Comparison of ENCODE assay signal across 9 cellular contexts in the genomic region with DNA sequence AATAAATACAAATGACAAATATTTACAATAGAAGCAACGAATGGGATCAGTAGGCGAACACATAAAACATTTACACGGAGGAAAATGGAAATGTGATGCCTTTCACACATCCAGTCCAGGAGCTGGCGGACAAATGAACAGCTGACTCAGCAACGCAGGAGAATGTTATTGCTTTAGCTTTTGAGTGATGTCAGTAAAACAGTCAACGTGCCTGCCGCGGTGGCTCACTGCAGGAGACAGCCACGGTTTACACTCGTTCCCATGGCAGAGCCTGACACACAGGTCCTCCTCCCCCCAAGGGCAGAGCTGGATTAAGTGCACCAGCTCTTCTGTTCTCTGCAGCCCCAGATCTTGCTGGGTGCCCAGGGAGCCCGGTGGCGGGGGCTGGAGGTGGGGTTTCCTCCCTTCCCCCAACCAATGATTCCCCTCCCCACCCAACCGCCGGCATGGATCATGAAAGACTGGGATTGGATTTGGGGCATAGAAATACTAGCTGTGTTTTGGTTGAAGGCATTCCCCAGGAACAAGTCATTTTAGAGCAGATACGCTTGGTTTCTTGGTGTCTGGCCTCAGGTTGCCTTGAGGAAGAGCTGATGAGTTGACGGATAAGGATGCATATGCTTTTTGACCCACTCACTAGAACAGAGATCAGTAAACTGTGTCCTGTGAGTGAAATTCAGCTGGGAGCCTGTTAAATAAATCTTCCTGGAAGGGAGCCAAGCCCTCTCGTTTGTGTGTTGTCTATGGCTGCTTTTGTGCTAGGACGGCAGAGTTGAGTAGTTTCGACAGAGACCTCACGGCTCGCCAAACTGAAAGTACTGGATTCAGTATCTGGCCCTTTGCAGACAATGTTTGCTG. TPM values are rescaled to one million over a fixed set of nuclear protein-coding genes. Genes with fewer than 3 reads are reported as not detected.
DNase-seq lines count a peak whose midpoint lies in the region; ATAC-seq, FAIRE-seq and TF ChIP-seq lines count a peak whose summit lies in the region.
"Had no signal": no experiment of that assay in that cellular context is flagged by ENCODE, and none has a peak within 500 bp of the region (broad histone marks: within the 10 kb centered on the region; RNA-seq: fewer than 3 reads in every experiment).

No MANE protein-coding gene starts in this region.

- BruUV-seq in OCI-LY7 (replicated peaks; lab: Mats Ljungman, UMichigan), result no TSS peak

- no peaks in the 10 kb centered on the region for H3K23me2 ChIP-seq in H1 (ENCODE audit: low read depth, low read length)

- no peak for TF ChIP-seq EP300 in H1 (IDR thresholded peaks at IDR 0.05; ENCODE audit: borderline replicate concordance in 1 of 2, low read depth in 2 of 2, low read length in 2 of 2)

- H2BK15ac ChIP-seq in H1 (ENCODE audit: low read length), result no peak overlapping the region

- no peaks in the 10 kb centered on the region for H3K27me3 ChIP-seq in BLaER1 treated with 17β-estradiol and CSF1 and Interleukin-3, amounts not matched to agents 10 nM and 100 nM
- H3K27me3 ChIP-seq in H1 (replicated peaks in 1 of 4; ENCODE audit: control insufficient read depth in 3 of 4, extremely low read depth in 1 of 4, insufficient read depth in 3 of 4, low read length in 3 of 4) (no peaks in the 10 kb centered on the region), upper lobe of right lung (no peaks in the 10 kb centered on the region)

- peak overlapping the region; percentile 92 to 96 (median 96) for H3K27ac Mint-ChIP-seq in nephron

- no peak overlapping the region for H3K4ac ChIP-seq in H1 (replicated peaks; ENCODE audit: insufficient read length, low read depth, low read length)

- no peak overlapping the region for H3K56ac ChIP-seq in H1 (replicated peaks; ENCODE audit: insufficient read length, low read depth, low read length)

- no peaks in the 10 kb centered on the region for H3K9me3 Mint-ChIP-seq in nephron

- WGBS in H1 (ENCODE audit: extremely low coverage in 1 of 2, insufficient coverage in 1 of 2, insufficient read length in 1 of 2, insufficient replicate concordance in 2 of 2, low coverage in 1 of 2, low lambda C conversion rate in 2 of 2, missing lambda C conversion rate in 1 of 2), 2 experiments, result 73% methylated on average over 21 of the region's 21 CpGs; no CpG with 5 or more reads in 1 of the 2 experiments

- intact Hi-C loops in upper lobe of right lung (cut with DNase I) (no loop called here), OCI-LY7 (cut with micrococcal nuclease; ENCODE audit: unreplicated experiment) (no loop called here)

- H3K14ac ChIP-seq in H1 (ENCODE audit: insufficient read length), result no peak overlapping the region

- H3K79me1 ChIP-seq in H1 (ENCODE audit: low read depth, low read length), result no peaks in the 10 kb centered on the region; the same call in 1 of the 2 replicates

- H3K9me2 ChIP-seq in OCI-LY7 (ENCODE audit: insufficient read depth, low read length), result no peaks in the 10 kb centered on the region

- H4K20me1 ChIP-seq in BLaER1 treated with 17β-estradiol and CSF1 and Interleukin-3, amounts not matched to agents 10 nM and 100 nM, result peaks cover 0 to 50% (median 24%) of the 10 kb centered on the region in 11 experiments; a peak in 11 of 22 replicates
- peaks cover 4 to 10% of the 10 kb centered on the region in 2 experiments for H4K20me1 ChIP-seq in H1 (replicated peaks in 1 of 2; ENCODE audit: control insufficient read depth in 1 of 2, insufficient read depth in 2 of 2, low read length in 2 of 2)
- H4K20me1 ChIP-seq in OCI-LY7 (ENCODE audit: insufficient read depth, low read length), result no peaks in the 10 kb centered on the region

- TF ChIP-seq RAD21 in H1 (IDR thresholded peaks at IDR 0.05 in 1 of 2, conservative IDR thresholded peaks at IDR 0.05 in 1 of 2; ENCODE audit: low read depth in 2 of 2, low read length in 2 of 2), result no peak

- DNase-seq in NCI-H187 treated with DMSO at 0.1 percent for 48 hours (lab: John Stamatoyannopoulos, UW) (peak; percentile 42), H1 (ENCODE audit: low read depth in 1 of 2, low spot score in 2 of 2) (no peak), upper lobe of right lung (no peak), OCI-LY7 (ENCODE audit: low spot score) (no peak)

- H3K4me3 ChIP-seq in BLaER1 treated with 17β-estradiol and CSF1 and Interleukin-3, amounts not matched to agents 10 nM and 100 nM, result peak overlapping the region in 6 of 10 experiments; percentile 10 to 42 (median 24); a peak in 6 of 20 replicates
- H3K4me3 ChIP-seq in H1 (ENCODE audit: extremely low read depth in 1 of 4, insufficient read depth in 2 of 4, low read depth in 3 of 4, low read length in 4 of 4), result no peak overlapping the region
- no peak overlapping the region for H3K4me3 ChIP-seq in upper lobe of right lung
- H3K4me3 ChIP-seq in OCI-LY7 (ENCODE audit: low read depth, low read length, poor library complexity, severe bottlenecking), result no peak overlapping the region

- peak overlapping the region in 9 of 11 experiments; percentile 7 to 64 (median 45); a peak in 15 of 22 replicates for H3K27ac ChIP-seq in BLaER1 treated with 17β-estradiol and CSF1 and Interleukin-3, amounts not matched to agents 10 nM and 100 nM
- H3K27ac ChIP-seq in H1 (ENCODE audit: low read depth, low read length), result peak overlapping the region; percentile 43; the same call in 1 of the 2 replicates
- H3K27ac ChIP-seq in upper lobe of right lung, result no peak overlapping the region
- no peak overlapping the region for H3K27ac ChIP-seq in OCI-LY7 (ENCODE audit: low read depth, low read length, poor library complexity, severe bottlenecking)
- H3K27ac ChIP-seq: neutrophil had no signal

- peaks cover 4% of the 10 kb centered on the region for H3K27me3 Mint-ChIP-seq in nephron (ENCODE audit: low read depth)

- no peak for ATAC-seq in GM18498 (IDR thresholded peaks at IDR 0.05; ENCODE audit: unreplicated experiment)
- no peak for ATAC-seq in GM19397 (IDR thresholded peaks at IDR 0.05; ENCODE audit: unreplicated experiment)
- no peak for ATAC-seq in upper lobe of right lung

- FAIRE-seq in H1 (lab: Jason Lieb, UNC), result no peak

- H4K8ac ChIP-seq in H1 (ENCODE audit: extremely low read depth, insufficient read depth, low read length), result no peak overlapping the region

- no peak overlapping the region for H3K18ac ChIP-seq in H1 (ENCODE audit: extremely low read depth, low read length)

- H4K91ac ChIP-seq in H1 (replicated peaks; ENCODE audit: insufficient read length, low read length), result no peak overlapping the region

- H3K4me3 Mint-ChIP-seq in nephron, result peak overlapping the region; percentile 44 to 59 (median 47)

- TF ChIP-seq POLR2A in H1 (IDR thresholded peaks at IDR 0.05; ENCODE audit: control extremely low read depth in 1 of 2, low read depth in 2 of 2, low read length in 2 of 2), result peak; percentile 58 to 65

- H3K4me2 ChIP-seq in BLaER1 treated with 17β-estradiol and CSF1 and Interleukin-3, amounts not matched to agents 10 nM and 100 nM, result peak overlapping the region; percentile 68 to 94 (median 79)
- H3K4me2 ChIP-seq in H1 (ENCODE audit: insufficient read depth in 1 of 2, low read depth in 2 of 2, low read length in 2 of 2), result 0 out of 4 replicates have a peak overlapping the region, but pooled peaks of 1 of the 2 experiments have one; percentile 8
- no peak overlapping the region for H3K4me2 ChIP-seq in OCI-LY7 (ENCODE audit: low read length)

- peaks cover 8% of the 10 kb centered on the region for H3K36me3 Mint-ChIP-seq in nephron (ENCODE audit: low read depth)

- H2BK5ac ChIP-seq in H1 (ENCODE audit: low read depth, low read length), result no peak overlapping the region

- H3K4me1 Mint-ChIP-seq in nephron, result peaks cover 97% of the 10 kb centered on the region

- TF ChIP-seq CTCF in H1 (IDR thresholded peaks at IDR 0.05; ENCODE audit: control extremely low read depth in 1 of 3, insufficient read depth in 1 of 3, low read depth in 1 of 3, low read length in 3 of 3) (no peak), nephron (IDR thresholded peaks at IDR 0.05; ENCODE audit: unreplicated experiment in 3 of 3) (no peak), upper lobe of right lung (IDR thresholded peaks at IDR 0.05) (no peak), OCI-LY7 (conservative IDR thresholded peaks at IDR 0.05; ENCODE audit: low read length) (no peak)

- H2AFZ ChIP-seq in H1 (ENCODE audit: low read length), result no peak overlapping the region
- H2AFZ ChIP-seq in OCI-LY7 (ENCODE audit: low read length), result no peak overlapping the region

- no peak overlapping the region for H3K23ac ChIP-seq in H1 (ENCODE audit: insufficient read length)

- POLR2A ChIA-PET in H1 (lab: Charles Lee; ENCODE audit: partially characterized antibody), result interaction anchor here (0.6 to 14.8 kb wide), 11 partner anchors 12 to 648 kb away, joined by 3 to 536 read pairs (median 4); a partner anchor contains a TSS
- POLR2A ChIA-PET in OCI-LY7 (lab: Charles Lee), result no interaction called here

- no peak overlapping the region for H4K5ac ChIP-seq in H1 (ENCODE audit: insufficient read length, low read depth, low read length)

- CTCF ChIA-PET in H1 (lab: Charles Lee; ENCODE audit: partially characterized antibody), result interaction anchor here (0.7 to 14.3 kb wide), 10 partner anchors 11 to 272 kb away, joined by 3 to 126 read pairs (median 4); a partner anchor contains a TSS
- CTCF ChIA-PET in OCI-LY7 (lab: Charles Lee; ENCODE audit: unreplicated experiment), result no interaction called here

- H2BK120ac ChIP-seq in H1 (replicated peaks; ENCODE audit: low read depth, low read length), result no peak overlapping the region

- peaks cover 29 to 42% (median 36%) of the 10 kb centered on the region in 11 experiments for H3K36me3 ChIP-seq in BLaER1 treated with 17β-estradiol and CSF1 and Interleukin-3, amounts not matched to agents 10 nM and 100 nM
- H3K36me3 ChIP-seq in H1 (ENCODE audit: control insufficient read depth in 2 of 4, insufficient read depth in 4 of 4, low read length in 3 of 4), result peaks cover 15 to 50% (median 32%) of the 10 kb centered on the region in 4 experiments; a peak in 7 of 8 replicates
- H3K36me3 ChIP-seq in upper lobe of right lung, result no peaks in the 10 kb centered on the region
- no peaks in the 10 kb centered on the region for H3K36me3 ChIP-seq in OCI-LY7 (ENCODE audit: insufficient read depth, low read length)
- H3K36me3 ChIP-seq: neutrophil had no signal

- no peak overlapping the region for H2AK5ac ChIP-seq in H1 (ENCODE audit: low read depth, low read length)

- no peak overlapping the region; the same call in 1 of the 2 replicates for H2BK12ac ChIP-seq in H1 (ENCODE audit: low read depth, low read length)

- no peak overlapping the region for H2BK20ac ChIP-seq in H1 (ENCODE audit: low read length)

- H3K4me1 ChIP-seq in BLaER1 treated with 17β-estradiol and CSF1 and Interleukin-3, amounts not matched to agents 10 nM and 100 nM, result peaks cover 47 to 100% (median 99%) of the 10 kb centered on the region in 10 experiments
- H3K4me1 ChIP-seq in H1 (replicated peaks in 1 of 4; ENCODE audit: control insufficient read depth in 3 of 4, insufficient read depth in 4 of 4, low read length in 3 of 4), result peaks cover 0 to 9% (median 2%) of the 10 kb centered on the region in 4 experiments; a peak in 6 of 7 replicates
- H3K4me1 ChIP-seq in upper lobe of right lung, result peaks cover 7% of the 10 kb centered on the region
- no peaks in the 10 kb centered on the region for H3K4me1 ChIP-seq in OCI-LY7 (ENCODE audit: insufficient read depth, low read length, poor library complexity, severe bottlenecking)

- no peaks in the 10 kb centered on the region for H3K9me3 ChIP-seq in BLaER1 treated with 17β-estradiol and CSF1 and Interleukin-3, amounts not matched to agents 10 nM and 100 nM (replicated peaks in 1 of 11)
- H3K9me3 ChIP-seq in H1 (ENCODE audit: insufficient read depth in 2 of 2, low read depth in 1 of 2, low read length in 1 of 2) (no peaks in the 10 kb centered on the region), upper lobe of right lung (no peaks in the 10 kb centered on the region), OCI-LY7 (ENCODE audit: low read length) (no peaks in the 10 kb centered on the region)
- H3K9me3 ChIP-seq: neutrophil had no signal

- peak overlapping the region; percentile 10 to 72 (median 35); a peak in 14 of 22 replicates for H3K9ac ChIP-seq in BLaER1 treated with 17β-estradiol and CSF1 and Interleukin-3, amounts not matched to agents 10 nM and 100 nM
- no peak overlapping the region; a peak in 1 of 7 replicates for H3K9ac ChIP-seq in H1 (replicated peaks in 1 of 4; ENCODE audit: extremely low read depth in 1 of 4, low read depth in 3 of 4, low read length in 3 of 4)

- H3K79me2 ChIP-seq in H1 (ENCODE audit: control insufficient read depth in 1 of 2, insufficient read depth in 2 of 2, low read length in 2 of 2), result no peaks in the 10 kb centered on the region; a peak in 1 of 4 replicates
- no peaks in the 10 kb centered on the region for H3K79me2 ChIP-seq in OCI-LY7 (ENCODE audit: insufficient read depth, low read depth, low read length)

RNA-seq across cellular contexts. Expression of a gene that starts 12.5 kb away (rescaled TPM):
- 40.0 and 53.1 TPM in 2 replicates for total RNA-seq in H1 (2021; fragmentation: NEBNext Ultra II Directional; extraction: Animal tissue kit (Norgen Biotek cat#: 25700))
- polyA plus RNA-seq in H1 (2011; rRNA removed), result 26.4 and 52.2 TPM in 2 replicates
- polyA plus RNA-seq in H1 (2011; cell fraction: cytosol; rRNA removed), result 118 TPM
- 43.8 TPM for polyA plus RNA-seq in H1 (2011; cell fraction: nucleus; rRNA removed)
- polyA plus RNA-seq in H1 (2012, experiment 1 of 2), result 62.3 to 83.5 TPM (median 69.6 TPM) in 4 replicates
- polyA plus RNA-seq in H1 (2012, experiment 2 of 2), result 21.7 TPM
- 25.8 TPM for polyA plus RNA-seq in H1 (2013, experiment 1 of 2)
- polyA plus RNA-seq in H1 (2013, experiment 2 of 2), result 30.5 TPM
- polyA minus RNA-seq in H1 (2011; rRNA and poly(A)+ RNA removed), result 21.7 and 32.5 TPM in 2 replicates
- polyA minus RNA-seq in H1 (2011; cell fraction: cytosol; rRNA and poly(A)+ RNA removed), result 81.5 TPM
- polyA minus RNA-seq in H1 (2011; cell fraction: nucleus; rRNA and poly(A)+ RNA removed), result 67.2 TPM
- 4.9 TPM for total RNA-seq in upper lobe of right lung
- total RNA-seq in OCI-LY7 (2014; rRNA removed; shearing (Covaris generic)), result not detected in 2 replicates
- total RNA-seq in OCI-LY7 (2022), result not detected in 2 replicates

Comparison
In these comparisons a context has a peak if more than half of its experiments do, and no peak if none do; other contexts are left out.
1. H3K27ac ChIP-seq: peak in BLaER1 treated with 17β-estradiol and CSF1 and Interleukin-3, amounts not matched to agents 10 nM and 100 nM (9 of 11) and H1 (single experiment); none in upper lobe of right lung (single experiment) and OCI-LY7 (single experiment).
2. H3K4me3 ChIP-seq: peak in BLaER1 treated with 17β-estradiol and CSF1 and Interleukin-3, amounts not matched to agents 10 nM and 100 nM (6 of 10); none in H1 (0 of 4), upper lobe of right lung (single experiment) and OCI-LY7 (single experiment).
3. H3K9ac ChIP-seq: peak in BLaER1 treated with 17β-estradiol and CSF1 and Interleukin-3, amounts not matched to agents 10 nM and 100 nM (11 of 11); none in H1 (0 of 4).